Comparison of ENCODE assay signal across 9 cellular contexts in genomic region chr10:4344544-4344994, GRCh38.
DNase-seq lines count a peak whose midpoint lies in the region; ATAC-seq and TF ChIP-seq lines count a peak whose summit lies in the region.
"Had no signal": no experiment of that assay in that cellular context is flagged by ENCODE, and none has a peak within 500 bp of the region (broad histone marks: within the 10 kb centered on the region; RNA-seq: fewer than 3 reads in every experiment).

No MANE protein-coding gene starts in this region.

- no peaks in the 10 kb centered on the region for H3K36me3 Mint-ChIP-seq in T-helper 2 cell treated with Interferon-gamma antibody and Interleukin-4, amounts not matched to agents 5 μg/mL and 100 μg/mL, for 36 hours (ENCODE audit: low read depth)

- WGBS in GM23248 (ENCODE audit: low coverage in 1 of 2, low lambda C conversion rate in 2 of 2, missing lambda C conversion rate in 2 of 2), 2 experiments, result 1% methylated on average over 10 of the region's 10 CpGs

- peak overlapping the region; percentile 79 for H3K9ac ChIP-seq in GM23248

- peaks cover 25% of the 10 kb centered on the region for H3F3A ChIP-seq in GM23248 (ENCODE audit: insufficient read depth)

- H3K4me3 Mint-ChIP-seq in T-helper 2 cell treated with Interferon-gamma antibody and Interleukin-4, amounts not matched to agents 5 μg/mL and 100 μg/mL, for 36 hours, result no peak overlapping the region

- no peak overlapping the region for H3K27ac Mint-ChIP-seq in T-helper 2 cell treated with Interferon-gamma antibody and Interleukin-4, amounts not matched to agents 5 μg/mL and 100 μg/mL, for 36 hours

- no peaks in the 10 kb centered on the region for H3K9me3 Mint-ChIP-seq in T-helper 2 cell treated with Interferon-gamma antibody and Interleukin-4, amounts not matched to agents 5 μg/mL and 100 μg/mL, for 36 hours

- H3K27me3 Mint-ChIP-seq in T-helper 2 cell treated with Interferon-gamma antibody and Interleukin-4, amounts not matched to agents 5 μg/mL and 100 μg/mL, for 36 hours (ENCODE audit: low read depth), result no peaks in the 10 kb centered on the region

- H3K4me2 ChIP-seq in GM23248 (ENCODE audit: unreplicated experiment), result peak overlapping the region; percentile 52

- H3K4me3 ChIP-seq in GM23248 (peak overlapping the region; percentile 40), fibroblast of mammary gland (ENCODE audit: control insufficient read depth, low read depth, low read length) (no peak overlapping the region)

- peaks cover 7% of the 10 kb centered on the region for H3K4me1 Mint-ChIP-seq in T-helper 2 cell treated with Interferon-gamma antibody and Interleukin-4, amounts not matched to agents 5 μg/mL and 100 μg/mL, for 36 hours (ENCODE audit: low read depth)

- no peaks in the 10 kb centered on the region for H3K36me3 ChIP-seq in GM23248 (ENCODE audit: low read depth)

- H3K27ac ChIP-seq in GM23248, result peak overlapping the region; percentile 97

- in situ Hi-C loops in GM23248 (cut with MboI), result no loop called here

- no peak for ATAC-seq in GM21619 (IDR thresholded peaks at IDR 0.05; ENCODE audit: unreplicated experiment)
- ATAC-seq in GM21576 (IDR thresholded peaks at IDR 0.05; ENCODE audit: unreplicated experiment), result no peak
- ATAC-seq: left colon had no signal

- H3K79me2 ChIP-seq in GM23248 (ENCODE audit: insufficient read depth), result no peaks in the 10 kb centered on the region

- H2AFZ ChIP-seq in GM23248, result peak overlapping the region; percentile 71; the same call in 1 of the 2 replicates

- H3K9me3 ChIP-seq in GM23248 (ENCODE audit: low read depth), result no peaks in the 10 kb centered on the region

- no peaks in the 10 kb centered on the region for H3K27me3 ChIP-seq in GM23248 (replicated peaks; ENCODE audit: insufficient read depth)

- H3K4me1 ChIP-seq in GM23248 (ENCODE audit: insufficient read depth), result peaks cover 20% of the 10 kb centered on the region

- H4K20me1 ChIP-seq in GM23248 (ENCODE audit: insufficient read depth), result no peaks in the 10 kb centered on the region

- TF ChIP-seq CTCF in fibroblast of mammary gland (conservative IDR thresholded peaks at IDR 0.05; ENCODE audit: control insufficient read depth, insufficient read depth, low read depth, low read length), result peak; percentile 36

- H3K9me2 ChIP-seq in GM23248 (ENCODE audit: insufficient read depth), result no peaks in the 10 kb centered on the region

- DNase-seq in GM23248 (peak; percentile 100), fibroblast of mammary gland (ENCODE audit: low read depth) (peak; percentile 100), putamen (ENCODE audit: low spot score) (peak; percentile 75), HuH-7.5 (ENCODE audit: low spot score) (no peak), SKM-1 treated with dmso at 0.1 percent for 144 hours (lab: John Stamatoyannopoulos, UW; ENCODE audit: unreplicated experiment) (no peak)
- DNase-seq in T-helper 2 cell treated with Interferon-gamma antibody and Interleukin-4, amounts not matched to agents 5 μg/mL and 100 μg/mL, for 36 hours (ENCODE audit: low spot score), result peak; percentile 51

Comparison
In these comparisons a context has a peak if more than half of its experiments do, and no peak if none do; other contexts are left out.
1. DNase-seq: peak in GM23248 (single experiment), T-helper 2 cell treated with Interferon-gamma antibody and Interleukin-4, amounts not matched to agents 5 μg/mL and 100 μg/mL, for 36 hours (single experiment), fibroblast of mammary gland (single experiment) and putamen (single experiment); none in HuH-7.5 (single experiment) and SKM-1 treated with dmso at 0.1 percent for 144 hours (single experiment).